ENCODE assay signal across 12 cellular contexts in genomic region chr3:52891164-52891563, GRCh38. TPM values are rescaled to one million over a fixed set of nuclear protein-coding genes. Genes with fewer than 3 reads are reported as not detected.
DNase-seq lines count a peak whose midpoint lies in the region; ATAC-seq and TF ChIP-seq lines count a peak whose summit lies in the region.
"Had no signal": no experiment of that assay in that cellular context is flagged by ENCODE, and none has a peak within 500 bp of the region (broad histone marks: within the 10 kb centered on the region; RNA-seq: fewer than 3 reads in every experiment).

No MANE protein-coding gene starts in this region.

- H3K27me3 Mint-ChIP-seq in natural killer cell treated with Interleukin-12 subunit alpha and Interleukin-12 subunit beta and Interleukin-15 and Interleukin-18, amount 100 ng/mL, for 72 hours = no peaks in the 10 kb centered on the region

- 40 to 50% methylated on average over 7 to 9 of the region's 9 CpGs for WGBS in thyroid gland, 2 donors
- WGBS in lower leg skin, 2 donors = 75 to 79% methylated on average over 9 of the region's 9 CpGs

- H3K4me1 ChIP-seq in thyroid gland = peaks cover 33 to 43% of the 10 kb centered on the region in 2 donors

- ATAC-seq in activated naive CD4-positive, alpha-beta T cell treated with anti-CD3 and anti-CD28 coated beads, Interleukin-2, amount 50 U/mL, for 72 hours = peak; percentile 57 to 76
- peak; percentile 46 to 66 for ATAC-seq in natural killer cell treated with Interleukin-12 subunit alpha and Interleukin-12 subunit beta and Interleukin-15 and Interleukin-18, amount 100 ng/mL, for 72 hours
- ATAC-seq in GM19328 (IDR thresholded peaks at IDR 0.05; ENCODE audit: unreplicated experiment) = no peak

- H3K4me3 ChIP-seq in thyroid gland (replicated peaks in 1 of 3) (no peak overlapping the region), lower leg skin (ENCODE audit: low read depth, poor library complexity, severe bottlenecking) (no peak overlapping the region)

- peak overlapping the region; percentile 73 for H3K4me3 Mint-ChIP-seq in natural killer cell treated with Interleukin-12 subunit alpha and Interleukin-12 subunit beta and Interleukin-15 and Interleukin-18, amount 100 ng/mL, for 72 hours

- no peaks in the 10 kb centered on the region for H3K27me3 ChIP-seq in thyroid gland

- TF ChIP-seq CTCF in thyroid gland (IDR thresholded peaks at IDR 0.05) (no peak), lower leg skin (IDR thresholded peaks at IDR 0.05) (no peak)

- DNase-seq in activated CD4-positive, alpha-beta T cell treated with anti-CD3 and anti-CD28 coated beads for 48 hours = peak; percentile 66
- no peak for DNase-seq in activated CD4-positive, alpha-beta T cell treated with anti-CD3 and anti-CD28 coated beads, Interleukin-2, amount 50 U/mL, for 4 hours
- peak; percentile 57 to 68 for DNase-seq in activated naive CD4-positive, alpha-beta T cell treated with anti-CD3 and anti-CD28 coated beads, Interleukin-2, amount 50 U/mL, for 72 hours (ENCODE audit: low spot score in 2 of 2)
- DNase-seq in natural killer cell treated with Interleukin-12 subunit alpha and Interleukin-12 subunit beta and Interleukin-15 and Interleukin-18, amount 100 ng/mL, for 72 hours (ENCODE audit: low spot score) = no peak
- DNase-seq in thyroid gland = peak; percentile 64 to 72
- DNase-seq in lower leg skin (ENCODE audit: low spot score in 2 of 2) = no peak
- no peak for DNase-seq in NCI-H1436 treated with DMSO at 0.1 percent for 48 hours (lab: John Stamatoyannopoulos, UW)
- DNase-seq: ACHN, glutamatergic neuron, NCI-H2171 had no signal

- H3K27ac Mint-ChIP-seq in activated naive CD4-positive, alpha-beta T cell treated with anti-CD3 and anti-CD28 coated beads, Interleukin-2, amount 50 U/mL, for 72 hours = peak overlapping the region; percentile 52 to 95
- peak overlapping the region in 1 of 2 donors; percentile 53 for H3K27ac Mint-ChIP-seq in natural killer cell treated with Interleukin-12 subunit alpha and Interleukin-12 subunit beta and Interleukin-15 and Interleukin-18, amount 100 ng/mL, for 72 hours

- H3K36me3 ChIP-seq in thyroid gland = no peaks in the 10 kb centered on the region

- H3K9me3 ChIP-seq in thyroid gland = no peaks in the 10 kb centered on the region

- intact Hi-C loops in thyroid gland (cut with DNase I) (no loop called here), lower leg skin (cut with DNase I; ENCODE audit: low total_unique reads) (no loop called here)

- H3K36me3 Mint-ChIP-seq in activated naive CD4-positive, alpha-beta T cell treated with anti-CD3 and anti-CD28 coated beads, Interleukin-2, amount 50 U/mL, for 72 hours = peaks cover 5 to 22% of the 10 kb centered on the region in 2 donors
- H3K36me3 Mint-ChIP-seq in natural killer cell treated with Interleukin-12 subunit alpha and Interleukin-12 subunit beta and Interleukin-15 and Interleukin-18, amount 100 ng/mL, for 72 hours = no peaks in the 10 kb centered on the region

- H3K27ac ChIP-seq in thyroid gland = peak overlapping the region in 2 of 3 donors; percentile 47 to 60

- TF ChIP-seq POLR2A in thyroid gland (IDR thresholded peaks at IDR 0.05) = no peak
- no peak for TF ChIP-seq POLR2A in lower leg skin (IDR thresholded peaks at IDR 0.05)

- no peaks in the 10 kb centered on the region for H3K9me3 Mint-ChIP-seq in activated naive CD4-positive, alpha-beta T cell treated with anti-CD3 and anti-CD28 coated beads, Interleukin-2, amount 50 U/mL, for 72 hours
- no peaks in the 10 kb centered on the region for H3K9me3 Mint-ChIP-seq in natural killer cell treated with Interleukin-12 subunit alpha and Interleukin-12 subunit beta and Interleukin-15 and Interleukin-18, amount 100 ng/mL, for 72 hours

- H3K4me1 Mint-ChIP-seq in natural killer cell treated with Interleukin-12 subunit alpha and Interleukin-12 subunit beta and Interleukin-15 and Interleukin-18, amount 100 ng/mL, for 72 hours (ENCODE audit: low read depth in 2 of 2) = peaks cover 37 to 43% of the 10 kb centered on the region in 2 donors

RNA-seq across cellular contexts. Expression of gene STIMATE, which starts 6.2 kb away (rescaled TPM):
- total RNA-seq in activated naive CD4-positive, alpha-beta T cell treated with anti-CD3 and anti-CD28 coated beads, Interleukin-2, amount 50 U/mL, for 72 hours = 10 to 100 TPM; 16.6 to 24.0 TPM
- total RNA-seq in natural killer cell treated with Interleukin-12 subunit alpha and Interleukin-12 subunit beta and Interleukin-15 and Interleukin-18, amount 100 ng/mL, for 72 hours = 10 to 100 TPM; 19.8 to 31.1 TPM
- total RNA-seq in thyroid gland (10 to 100 TPM; 15.0 to 22.1 (median 18.7) TPM), lower leg skin (10 to 100 TPM; 12.7 to 20.7 (median 16.1) TPM)

RNA-seq across cellular contexts. Expression of gene MUSTN1, which starts 56.3 kb away (rescaled TPM):
- 1 to 10 TPM in 1 of 2 donors, under 1 TPM in 1; 0.51 to 3.6 TPM for total RNA-seq in activated naive CD4-positive, alpha-beta T cell treated with anti-CD3 and anti-CD28 coated beads, Interleukin-2, amount 50 U/mL, for 72 hours
- total RNA-seq in natural killer cell treated with Interleukin-12 subunit alpha and Interleukin-12 subunit beta and Interleukin-15 and Interleukin-18, amount 100 ng/mL, for 72 hours = 1 to 10 TPM in 1 of 2 donors, not detected in 1; 1.3 TPM
- total RNA-seq in thyroid gland = 1 to 10 TPM; 4.0 to 7.0 (median 6.7) TPM
- total RNA-seq in lower leg skin = 10 to 100 TPM in 1 of 4 donors, 1 to 10 TPM in 3; 5.5 to 13.1 (median 7.9) TPM
- total RNA-seq: bronchial epithelial cell had no signal

Comparison
In these comparisons a context has a peak if more than half of its experiments do, and no peak if none do; other contexts are left out.
1. DNase-seq: peak in activated CD4-positive, alpha-beta T cell treated with anti-CD3 and anti-CD28 coated beads for 48 hours (single experiment), activated naive CD4-positive, alpha-beta T cell treated with anti-CD3 and anti-CD28 coated beads, Interleukin-2, amount 50 U/mL, for 72 hours (2 of 2) and thyroid gland (2 of 2); none in activated CD4-positive, alpha-beta T cell treated with anti-CD3 and anti-CD28 coated beads, Interleukin-2, amount 50 U/mL, for 4 hours (0 of 2), natural killer cell treated with Interleukin-12 subunit alpha and Interleukin-12 subunit beta and Interleukin-15 and Interleukin-18, amount 100 ng/mL, for 72 hours (single experiment), lower leg skin (0 of 2) and NCI-H1436 treated with DMSO at 0.1 percent for 48 hours (single experiment).